20 cellular contexts compared by ENCODE assay signal in the genomic region with DNA sequence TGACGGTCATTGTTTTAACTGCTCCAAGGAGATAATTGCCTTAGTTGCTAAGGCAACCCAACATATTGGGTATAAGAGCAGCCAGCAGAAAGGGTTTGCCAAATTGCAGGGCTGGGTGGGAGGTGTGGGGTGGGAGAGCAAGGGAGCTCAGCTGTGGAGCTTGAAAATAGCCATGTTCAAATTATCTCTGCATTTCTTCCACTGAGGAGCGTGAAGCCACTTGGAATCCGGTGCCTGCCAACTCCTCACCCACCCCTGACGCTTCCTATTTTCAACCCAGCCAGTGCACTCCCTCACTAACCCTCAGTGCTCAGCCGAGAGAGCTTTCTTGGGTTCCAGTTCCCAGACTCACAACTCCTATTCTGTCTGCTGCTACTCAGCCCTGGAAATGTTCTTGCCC.
A peak's percentile ranks its signal among the peaks of the same experiment; 100 is the strongest.
DNase-seq lines count a peak whose midpoint lies in the region; ATAC-seq and TF ChIP-seq lines count a peak whose summit lies in the region.
"Had no signal": no experiment of that assay in that cellular context is flagged by ENCODE, and none has a peak within 500 bp of the region (broad histone marks: within the 10 kb centered on the region; RNA-seq: fewer than 3 reads in every experiment).

No MANE protein-coding gene starts in this region.

- no peaks in the 10 kb centered on the region for H3K27me3 ChIP-seq in naive thymus-derived CD4-positive, alpha-beta T cell (ENCODE audit: control insufficient read depth in 2 of 2, insufficient read depth in 2 of 2, low read length in 2 of 2)
- H3K27me3 ChIP-seq: BLaER1, cardiac muscle cell, gastrocnemius medialis, neural progenitor cell, tibial nerve had no signal

- no peaks in the 10 kb centered on the region for H3K27me3 Mint-ChIP-seq in brain
- H3K27me3 Mint-ChIP-seq in naive thymus-derived CD4-positive, alpha-beta T cell = peaks cover 0 to 68% (median 8%) of the 10 kb centered on the region in 5 donors

- H3K4me3 ChIP-seq in naive thymus-derived CD4-positive, alpha-beta T cell (ENCODE audit: low read length) = no peak overlapping the region
- H3K4me3 ChIP-seq: A549, BLaER1, cardiac muscle cell, gastrocnemius medialis, neural progenitor cell, tibial nerve had no signal

- POLR2A ChIA-PET in naive thymus-derived CD4-positive, alpha-beta T cell (lab: Charles Lee) = no interaction called here

- no peak for TF ChIP-seq CTCF in brain (conservative IDR thresholded peaks at IDR 0.05)

- peak; percentile 18 to 47 for DNase-seq in NCI-H2081 (lab: John Stamatoyannopoulos, UW)
- no peak for DNase-seq in NCI-H2081 treated with DMSO at 0.1 percent for 48 hours (lab: John Stamatoyannopoulos, UW)
- DNase-seq in occipital lobe (lab: John Stamatoyannopoulos, UW) = peak; percentile 64
- DNase-seq in dedifferentiated amniotic fluid mesenchymal stem cell (ENCODE audit: extremely low spot score) = no peak
- no peak for DNase-seq in activated effector memory CD4-positive, alpha-beta T cell treated with Interleukin-2 at 50 U/mL for 16 hours
- no peak for DNase-seq in naive thymus-derived CD4-positive, alpha-beta T cell
- DNase-seq: activated CD4-positive, alpha-beta T cell treated with anti-CD3 and anti-CD28 coated beads for 4 hours; erythroblast; gastrocnemius medialis; GOT3; Karpas-422; mesendoderm; SW 1271 had no signal

- CTCF ChIA-PET in naive thymus-derived CD4-positive, alpha-beta T cell (lab: Charles Lee) = no interaction called here

- no peaks in the 10 kb centered on the region for H3K9me3 ChIP-seq in naive thymus-derived CD4-positive, alpha-beta T cell (ENCODE audit: control insufficient read depth in 2 of 3, low read length in 3 of 3)
- H3K9me3 ChIP-seq: A549, BLaER1, gastrocnemius medialis, tibial nerve had no signal

- peaks cover 26% of the 10 kb centered on the region for H3K36me3 Mint-ChIP-seq in brain
- peaks cover 0 to 10% (median 0%) of the 10 kb centered on the region in 5 donors for H3K36me3 Mint-ChIP-seq in naive thymus-derived CD4-positive, alpha-beta T cell

- ATAC-seq in HG02852 (IDR thresholded peaks at IDR 0.05; ENCODE audit: unreplicated experiment) = no peak
- ATAC-seq in naive thymus-derived CD4-positive, alpha-beta T cell = no peak
- ATAC-seq: A549, gastrocnemius medialis had no signal

- H3K9me3 Mint-ChIP-seq in brain = peaks cover 0 to 4% (median 0%) of the 10 kb centered on the region in 5 experiments
- peaks cover 0 to 2% (median 0%) of the 10 kb centered on the region in 11 donors for H3K9me3 Mint-ChIP-seq in naive thymus-derived CD4-positive, alpha-beta T cell
- H3K9me3 Mint-ChIP-seq: neural progenitor cell had no signal

- no peaks in the 10 kb centered on the region for H3K36me3 ChIP-seq in naive thymus-derived CD4-positive, alpha-beta T cell (ENCODE audit: control insufficient read depth in 2 of 3, insufficient read depth in 3 of 3, low read length in 3 of 3)
- H3K36me3 ChIP-seq: BLaER1, cardiac muscle cell, gastrocnemius medialis, neural progenitor cell, tibial nerve had no signal

- no peak overlapping the region for H3K27ac ChIP-seq in naive thymus-derived CD4-positive, alpha-beta T cell (ENCODE audit: low read depth, low read length)
- H3K27ac ChIP-seq: A549, BLaER1, cardiac muscle cell, neural progenitor cell had no signal

- intact Hi-C loops in naive thymus-derived CD4-positive, alpha-beta T cell (cut with micrococcal nuclease) = no loop called here

- no peaks in the 10 kb centered on the region for H3K4me1 ChIP-seq in naive thymus-derived CD4-positive, alpha-beta T cell (ENCODE audit: control insufficient read depth in 2 of 2, insufficient read depth in 2 of 2, low read length in 2 of 2)
- H3K4me1 ChIP-seq: A549 had no signal

- H3K27ac Mint-ChIP-seq in brain = peak overlapping the region; percentile 92 to 99 (median 95)
- no peak overlapping the region for H3K27ac Mint-ChIP-seq in naive thymus-derived CD4-positive, alpha-beta T cell

- peak overlapping the region in 4 of 5 experiments; percentile 25 to 64 (median 42) for H3K4me3 Mint-ChIP-seq in brain
- no peak overlapping the region for H3K4me3 Mint-ChIP-seq in naive thymus-derived CD4-positive, alpha-beta T cell
- H3K4me3 Mint-ChIP-seq: neural progenitor cell had no signal

- peaks cover 90% of the 10 kb centered on the region for H3K4me1 Mint-ChIP-seq in brain
- H3K4me1 Mint-ChIP-seq in naive thymus-derived CD4-positive, alpha-beta T cell = peaks cover 0 to 4% (median 0%) of the 10 kb centered on the region in 7 donors

Comparison
In these comparisons a context has a peak if more than half of its experiments do, and no peak if none do; other contexts are left out.
1. DNase-seq: peak in NCI-H2081 (2 of 2) and occipital lobe (single experiment); none in NCI-H2081 treated with DMSO at 0.1 percent for 48 hours (single experiment), dedifferentiated amniotic fluid mesenchymal stem cell (single experiment), activated effector memory CD4-positive, alpha-beta T cell treated with Interleukin-2 at 50 U/mL for 16 hours (single experiment) and naive thymus-derived CD4-positive, alpha-beta T cell (0 of 9).
2. H3K27ac Mint-ChIP-seq: peak in brain (5 of 5); none in naive thymus-derived CD4-positive, alpha-beta T cell (0 of 9).
3. H3K4me3 Mint-ChIP-seq: peak in brain (4 of 5); none in naive thymus-derived CD4-positive, alpha-beta T cell (0 of 10).